In genomic region chr2:236378851-236379250, GRCh38 we compare ENCODE assay signal across 22 cellular contexts.
"Had no signal": no experiment of that assay in that cellular context is flagged by ENCODE, and none has a peak within 500 bp of the region (broad histone marks: within the 10 kb centered on the region; RNA-seq: fewer than 3 reads in every experiment).

No MANE protein-coding gene starts in this region.

- H3K27me3 ChIP-seq: ascending aorta, body of pancreas had no signal

- DNase-seq: activated B cell treated with CpG ODN at 0.5 μM for 24 hours; activated CD4-positive, alpha-beta T cell treated with anti-CD3 and anti-CD28 coated beads for 1 hour; activated CD4-positive, alpha-beta T cell treated with anti-CD3 and anti-CD28 coated beads, Interleukin-2, amount 50 U/mL, for 48 hours; activated CD8-positive, alpha-beta memory T cell treated with anti-CD3 and anti-CD28 coated beads, Interleukin-2, amount 10 ng/mL, durations not matched to agents 7 days and 5 days; activated effector memory CD4-positive, alpha-beta T cell treated with Interleukin-2 at 50 U/mL for 16 hours; activated naive CD4-positive, alpha-beta T cell; activated T-cell treated with anti-CD3 and anti-CD28 coated beads, Interleukin-2, amount 50 U/mL, for 24 hours; body of pancreas; Kasumi-1; NCI-H1105 treated with DMSO at 0.1 percent for 48 hours; NCI-H146; NCI-H187 treated with DMSO at 0.1 percent for 48 hours; NCI-H2107; NCI-H2227 treated with DMSO at 0.1 percent for 48 hours; NCI-H446 treated with DMSO at 0.1 percent for 48 hours; NCI-H526 treated with DMSO at 0.1 percent for 48 hours; NCI-H82; T-cell; T-helper 2 cell; T1000 had no signal

- H3K4me1 ChIP-seq: ascending aorta, body of pancreas had no signal

- H3K27ac ChIP-seq: ascending aorta, body of pancreas, SK-N-MC had no signal

- H3K36me3 ChIP-seq: ascending aorta had no signal

- ATAC-seq: activated CD8-positive, alpha-beta memory T cell treated with anti-CD3 and anti-CD28 coated beads, Interleukin-2, amount 10 ng/mL, durations not matched to agents 7 days and 5 days; body of pancreas; T-cell had no signal

- H3K4me3 ChIP-seq: ascending aorta, body of pancreas, SK-N-MC had no signal

- H3K9me3 ChIP-seq: ascending aorta, body of pancreas had no signal
